ENCODE assay signal across 1 cellular context in the genomic region with DNA sequence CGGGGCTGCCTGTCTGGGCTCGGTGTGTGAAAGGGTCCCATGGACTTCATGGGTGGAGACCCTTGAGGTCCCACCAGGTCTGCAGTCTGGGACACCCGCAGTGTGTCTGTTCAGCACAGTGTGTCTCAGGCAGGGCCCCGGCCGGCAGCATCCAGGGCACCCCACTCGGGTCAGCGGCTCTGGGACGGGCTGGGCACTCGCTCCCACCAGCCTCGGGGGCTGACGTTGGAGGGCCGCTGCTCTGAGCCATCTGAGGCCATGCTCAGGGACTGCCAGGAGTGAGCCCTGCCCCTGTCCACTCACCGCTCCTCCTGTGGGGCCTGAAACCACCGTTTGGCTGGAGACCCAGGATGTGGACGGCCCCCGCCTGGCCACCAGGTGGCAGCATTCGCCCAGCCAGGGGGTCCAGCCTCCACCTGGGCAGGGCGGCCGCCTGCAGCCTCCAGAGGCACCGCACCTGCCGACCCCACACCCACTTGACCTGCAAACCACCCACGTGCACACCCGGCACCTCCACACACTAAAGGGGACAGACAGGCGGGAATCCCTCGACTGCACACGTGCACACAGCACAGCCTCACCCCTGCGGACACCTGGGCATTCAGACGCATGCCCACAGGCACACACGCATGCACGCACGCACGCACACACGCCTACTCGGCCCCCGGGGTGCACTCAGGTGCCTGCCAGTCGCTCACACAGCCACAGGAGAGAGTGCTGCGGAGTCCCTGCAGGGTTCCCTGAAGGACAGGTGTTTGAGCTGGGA.
TF ChIP-seq lines count a peak whose summit lies in the region.

No MANE protein-coding gene starts in this region.

TF ChIP-seq in HEK293, 187 proteins besides CTCF, POLR2A, EP300 and RAD21 (continued from another document and continues in another):
- TF ChIP-seq, protein P1, sequence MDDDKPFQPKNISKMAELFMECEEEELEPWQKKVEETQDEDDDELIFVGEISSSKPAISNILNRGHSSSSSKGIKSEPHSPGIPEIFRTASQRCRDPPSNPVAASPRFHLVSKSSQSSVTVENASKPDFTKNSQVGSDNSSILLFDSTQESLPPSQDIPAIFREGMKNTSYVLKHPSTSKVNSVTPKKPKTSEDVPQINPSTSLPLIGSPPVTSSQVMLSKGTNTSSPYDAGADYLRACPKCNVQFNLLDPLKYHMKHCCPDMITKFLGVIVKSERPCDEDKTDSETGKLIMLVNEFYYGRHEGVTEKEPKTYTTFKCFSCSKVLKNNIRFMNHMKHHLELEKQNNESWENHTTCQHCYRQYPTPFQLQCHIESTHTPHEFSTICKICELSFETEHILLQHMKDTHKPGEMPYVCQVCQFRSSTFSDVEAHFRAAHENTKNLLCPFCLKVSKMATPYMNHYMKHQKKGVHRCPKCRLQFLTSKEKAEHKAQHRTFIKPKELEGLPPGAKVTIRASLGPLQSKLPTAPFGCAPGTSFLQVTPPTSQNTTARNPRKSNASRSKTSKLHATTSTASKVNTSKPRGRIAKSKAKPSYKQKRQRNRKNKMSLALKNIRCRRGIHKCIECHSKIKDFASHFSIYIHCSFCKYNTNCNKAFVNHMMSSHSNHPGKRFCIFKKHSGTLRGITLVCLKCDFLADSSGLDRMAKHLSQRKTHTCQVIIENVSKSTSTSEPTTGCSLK (tag by site-specific recombination; IDR thresholded peaks at IDR 0.05), result no peak
- peak; percentile 89; the same call in 1 of the 2 replicates for TF ChIP-seq ZBTB7A (tag by site-specific recombination; IDR thresholded peaks at IDR 0.05; ENCODE audit: low read depth)
- no peak for TF ChIP-seq ZNF354C (tag by site-specific recombination; IDR thresholded peaks at IDR 0.05; ENCODE audit: borderline replicate concordance, low read depth)
- TF ChIP-seq ZNF423 (tag by site-specific recombination; IDR thresholded peaks at IDR 0.05), result no peak
- no peak for TF ChIP-seq ZNF23 (tag by site-specific recombination; IDR thresholded peaks at IDR 0.05; ENCODE audit: borderline replicate concordance)
- TF ChIP-seq, protein P2, sequence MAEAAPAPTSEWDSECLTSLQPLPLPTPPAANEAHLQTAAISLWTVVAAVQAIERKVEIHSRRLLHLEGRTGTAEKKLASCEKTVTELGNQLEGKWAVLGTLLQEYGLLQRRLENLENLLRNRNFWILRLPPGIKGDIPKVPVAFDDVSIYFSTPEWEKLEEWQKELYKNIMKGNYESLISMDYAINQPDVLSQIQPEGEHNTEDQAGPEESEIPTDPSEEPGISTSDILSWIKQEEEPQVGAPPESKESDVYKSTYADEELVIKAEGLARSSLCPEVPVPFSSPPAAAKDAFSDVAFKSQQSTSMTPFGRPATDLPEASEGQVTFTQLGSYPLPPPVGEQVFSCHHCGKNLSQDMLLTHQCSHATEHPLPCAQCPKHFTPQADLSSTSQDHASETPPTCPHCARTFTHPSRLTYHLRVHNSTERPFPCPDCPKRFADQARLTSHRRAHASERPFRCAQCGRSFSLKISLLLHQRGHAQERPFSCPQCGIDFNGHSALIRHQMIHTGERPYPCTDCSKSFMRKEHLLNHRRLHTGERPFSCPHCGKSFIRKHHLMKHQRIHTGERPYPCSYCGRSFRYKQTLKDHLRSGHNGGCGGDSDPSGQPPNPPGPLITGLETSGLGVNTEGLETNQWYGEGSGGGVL (tag by site-specific recombination; IDR thresholded peaks at IDR 0.05), result no peak
- no peak for TF ChIP-seq GFI1B (tag by site-specific recombination; IDR thresholded peaks at IDR 0.05)
- no peak for TF ChIP-seq ZNF610 (tag by site-specific recombination; IDR thresholded peaks at IDR 0.05; ENCODE audit: borderline replicate concordance)
- no peak for TF ChIP-seq ZNF202 (tag by site-specific recombination; IDR thresholded peaks at IDR 0.05; ENCODE audit: borderline replicate concordance)
- TF ChIP-seq ZEB2 (tag by site-specific recombination; IDR thresholded peaks at IDR 0.05), result peak; percentile 90
- no peak for TF ChIP-seq ZNF544 (tag by site-specific recombination; IDR thresholded peaks at IDR 0.05)
- TF ChIP-seq ZNF658 (tag by site-specific recombination; IDR thresholded peaks at IDR 0.05), result no peak
- peak; percentile 58 for TF ChIP-seq ZXDB (tag by site-specific recombination; IDR thresholded peaks at IDR 0.05)
- TF ChIP-seq KLF1 (tag by site-specific recombination; IDR thresholded peaks at IDR 0.05), result peak; percentile 61
- peak; percentile 63; the same call in 1 of the 2 replicates for TF ChIP-seq ZNF239 (tag by site-specific recombination; IDR thresholded peaks at IDR 0.05)
- TF ChIP-seq, protein P3, sequence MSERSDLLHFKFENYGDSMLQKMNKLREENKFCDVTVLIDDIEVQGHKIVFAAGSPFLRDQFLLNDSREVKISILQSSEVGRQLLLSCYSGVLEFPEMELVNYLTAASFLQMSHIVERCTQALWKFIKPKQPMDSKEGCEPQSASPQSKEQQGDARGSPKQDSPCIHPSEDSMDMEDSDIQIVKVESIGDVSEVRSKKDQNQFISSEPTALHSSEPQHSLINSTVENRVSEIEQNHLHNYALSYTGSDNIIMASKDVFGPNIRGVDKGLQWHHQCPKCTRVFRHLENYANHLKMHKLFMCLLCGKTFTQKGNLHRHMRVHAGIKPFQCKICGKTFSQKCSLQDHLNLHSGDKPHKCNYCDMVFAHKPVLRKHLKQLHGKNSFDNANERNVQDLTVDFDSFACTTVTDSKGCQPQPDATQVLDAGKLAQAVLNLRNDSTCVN (tag by site-specific recombination; optimal IDR thresholded peaks at IDR 0.05), result peak; percentile 21
- TF ChIP-seq ZNF16 (tag by site-specific recombination; IDR thresholded peaks at IDR 0.05; ENCODE audit: low read depth), result no peak
- TF ChIP-seq ZBTB48 (tag by site-specific recombination; IDR thresholded peaks at IDR 0.05), result peak; percentile 46; the same call in 1 of the 2 replicates
- TF ChIP-seq, protein P4, sequence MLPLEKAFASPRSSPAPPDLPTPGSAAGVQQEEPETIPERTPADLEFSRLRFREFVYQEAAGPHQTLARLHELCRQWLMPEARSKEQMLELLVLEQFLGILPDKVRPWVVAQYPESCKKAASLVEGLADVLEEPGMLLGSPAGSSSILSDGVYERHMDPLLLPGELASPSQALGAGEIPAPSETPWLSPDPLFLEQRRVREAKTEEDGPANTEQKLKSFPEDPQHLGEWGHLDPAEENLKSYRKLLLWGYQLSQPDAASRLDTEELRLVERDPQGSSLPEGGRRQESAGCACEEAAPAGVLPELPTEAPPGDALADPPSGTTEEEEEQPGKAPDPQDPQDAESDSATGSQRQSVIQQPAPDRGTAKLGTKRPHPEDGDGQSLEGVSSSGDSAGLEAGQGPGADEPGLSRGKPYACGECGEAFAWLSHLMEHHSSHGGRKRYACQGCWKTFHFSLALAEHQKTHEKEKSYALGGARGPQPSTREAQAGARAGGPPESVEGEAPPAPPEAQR (tag by site-specific recombination; IDR thresholded peaks at IDR 0.05), result 0 out of 2 replicates have a peak, but pooled peaks have one; percentile 27
- TF ChIP-seq ZNF394 (tag by site-specific recombination; IDR thresholded peaks at IDR 0.05; ENCODE audit: borderline replicate concordance), result no peak; the same call in 1 of the 2 replicates
- TF ChIP-seq, protein P5, sequence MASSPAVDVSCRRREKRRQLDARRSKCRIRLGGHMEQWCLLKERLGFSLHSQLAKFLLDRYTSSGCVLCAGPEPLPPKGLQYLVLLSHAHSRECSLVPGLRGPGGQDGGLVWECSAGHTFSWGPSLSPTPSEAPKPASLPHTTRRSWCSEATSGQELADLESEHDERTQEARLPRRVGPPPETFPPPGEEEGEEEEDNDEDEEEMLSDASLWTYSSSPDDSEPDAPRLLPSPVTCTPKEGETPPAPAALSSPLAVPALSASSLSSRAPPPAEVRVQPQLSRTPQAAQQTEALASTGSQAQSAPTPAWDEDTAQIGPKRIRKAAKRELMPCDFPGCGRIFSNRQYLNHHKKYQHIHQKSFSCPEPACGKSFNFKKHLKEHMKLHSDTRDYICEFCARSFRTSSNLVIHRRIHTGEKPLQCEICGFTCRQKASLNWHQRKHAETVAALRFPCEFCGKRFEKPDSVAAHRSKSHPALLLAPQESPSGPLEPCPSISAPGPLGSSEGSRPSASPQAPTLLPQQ (tag by site-specific recombination; IDR thresholded peaks at IDR 0.05), result peak; percentile 68
- TF ChIP-seq, protein P6, sequence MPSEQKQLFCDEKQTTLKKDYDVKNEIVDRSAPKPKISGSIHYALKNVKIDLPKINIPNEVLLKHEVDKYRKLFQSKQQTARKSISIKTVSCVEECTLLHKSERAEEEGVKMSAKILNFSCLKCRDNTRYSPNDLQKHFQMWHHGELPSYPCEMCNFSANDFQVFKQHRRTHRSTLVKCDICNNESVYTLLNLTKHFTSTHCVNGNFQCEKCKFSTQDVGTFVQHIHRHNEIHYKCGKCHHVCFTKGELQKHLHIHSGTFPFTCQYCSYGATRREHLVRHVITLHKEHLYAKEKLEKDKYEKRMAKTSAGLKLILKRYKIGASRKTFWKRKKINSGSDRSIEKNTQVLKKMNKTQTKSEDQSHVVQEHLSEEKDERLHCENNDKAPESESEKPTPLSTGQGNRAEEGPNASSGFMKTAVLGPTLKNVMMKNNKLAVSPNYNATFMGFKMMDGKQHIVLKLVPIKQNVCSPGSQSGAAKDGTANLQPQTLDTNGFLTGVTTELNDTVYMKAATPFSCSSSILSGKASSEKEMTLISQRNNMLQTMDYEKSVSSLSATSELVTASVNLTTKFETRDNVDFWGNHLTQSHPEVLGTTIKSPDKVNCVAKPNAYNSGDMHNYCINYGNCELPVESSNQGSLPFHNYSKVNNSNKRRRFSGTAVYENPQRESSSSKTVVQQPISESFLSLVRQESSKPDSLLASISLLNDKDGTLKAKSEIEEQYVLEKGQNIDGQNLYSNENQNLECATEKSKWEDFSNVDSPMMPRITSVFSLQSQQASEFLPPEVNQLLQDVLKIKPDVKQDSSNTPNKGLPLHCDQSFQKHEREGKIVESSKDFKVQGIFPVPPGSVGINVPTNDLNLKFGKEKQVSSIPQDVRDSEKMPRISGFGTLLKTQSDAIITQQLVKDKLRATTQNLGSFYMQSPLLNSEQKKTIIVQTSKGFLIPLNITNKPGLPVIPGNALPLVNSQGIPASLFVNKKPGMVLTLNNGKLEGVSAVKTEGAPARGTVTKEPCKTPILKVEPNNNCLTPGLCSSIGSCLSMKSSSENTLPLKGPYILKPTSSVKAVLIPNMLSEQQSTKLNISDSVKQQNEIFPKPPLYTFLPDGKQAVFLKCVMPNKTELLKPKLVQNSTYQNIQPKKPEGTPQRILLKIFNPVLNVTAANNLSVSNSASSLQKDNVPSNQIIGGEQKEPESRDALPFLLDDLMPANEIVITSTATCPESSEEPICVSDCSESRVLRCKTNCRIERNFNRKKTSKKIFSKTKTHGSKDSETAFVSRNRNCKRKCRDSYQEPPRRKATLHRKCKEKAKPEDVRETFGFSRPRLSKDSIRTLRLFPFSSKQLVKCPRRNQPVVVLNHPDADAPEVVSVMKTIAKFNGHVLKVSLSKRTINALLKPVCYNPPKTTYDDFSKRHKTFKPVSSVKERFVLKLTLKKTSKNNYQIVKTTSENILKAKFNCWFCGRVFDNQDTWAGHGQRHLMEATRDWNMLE (tag by site-specific recombination; conservative IDR thresholded peaks at IDR 0.05; ENCODE audit: low read depth), result no peak
- TF ChIP-seq OVOL3 (tag by site-specific recombination; IDR thresholded peaks at IDR 0.05), result no peak
- no peak for TF ChIP-seq ZNF416 (tag by site-specific recombination; IDR thresholded peaks at IDR 0.05)
- TF ChIP-seq ZNF571 (tag by site-specific recombination; IDR thresholded peaks at IDR 0.05), result no peak
- no peak for TF ChIP-seq ZNF621 (tag by site-specific recombination; IDR thresholded peaks at IDR 0.05)
- TF ChIP-seq SALL2 (tag by site-specific recombination; IDR thresholded peaks at IDR 0.05; ENCODE audit: borderline replicate concordance), result no peak
- TF ChIP-seq ZNF112 (tag by site-specific recombination; IDR thresholded peaks at IDR 0.05), result no peak
- TF ChIP-seq ZNF707 (tag by site-specific recombination; IDR thresholded peaks at IDR 0.05), result no peak
- TF ChIP-seq KLF8 (tag by site-specific recombination; IDR thresholded peaks at IDR 0.05), result peak; percentile 82; the same call in 1 of the 2 replicates
- TF ChIP-seq, protein P7, sequence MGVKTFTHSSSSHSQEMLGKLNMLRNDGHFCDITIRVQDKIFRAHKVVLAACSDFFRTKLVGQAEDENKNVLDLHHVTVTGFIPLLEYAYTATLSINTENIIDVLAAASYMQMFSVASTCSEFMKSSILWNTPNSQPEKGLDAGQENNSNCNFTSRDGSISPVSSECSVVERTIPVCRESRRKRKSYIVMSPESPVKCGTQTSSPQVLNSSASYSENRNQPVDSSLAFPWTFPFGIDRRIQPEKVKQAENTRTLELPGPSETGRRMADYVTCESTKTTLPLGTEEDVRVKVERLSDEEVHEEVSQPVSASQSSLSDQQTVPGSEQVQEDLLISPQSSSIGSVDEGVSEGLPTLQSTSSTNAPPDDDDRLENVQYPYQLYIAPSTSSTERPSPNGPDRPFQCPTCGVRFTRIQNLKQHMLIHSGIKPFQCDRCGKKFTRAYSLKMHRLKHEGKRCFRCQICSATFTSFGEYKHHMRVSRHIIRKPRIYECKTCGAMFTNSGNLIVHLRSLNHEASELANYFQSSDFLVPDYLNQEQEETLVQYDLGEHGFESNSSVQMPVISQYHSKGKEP (tag by site-specific recombination; IDR thresholded peaks at IDR 0.05), result 0 out of 2 replicates have a peak, but pooled peaks have one; percentile 38
- no peak for TF ChIP-seq ZNF670 (tag by site-specific recombination; IDR thresholded peaks at IDR 0.05; ENCODE audit: low read depth)
- TF ChIP-seq, protein P8, sequence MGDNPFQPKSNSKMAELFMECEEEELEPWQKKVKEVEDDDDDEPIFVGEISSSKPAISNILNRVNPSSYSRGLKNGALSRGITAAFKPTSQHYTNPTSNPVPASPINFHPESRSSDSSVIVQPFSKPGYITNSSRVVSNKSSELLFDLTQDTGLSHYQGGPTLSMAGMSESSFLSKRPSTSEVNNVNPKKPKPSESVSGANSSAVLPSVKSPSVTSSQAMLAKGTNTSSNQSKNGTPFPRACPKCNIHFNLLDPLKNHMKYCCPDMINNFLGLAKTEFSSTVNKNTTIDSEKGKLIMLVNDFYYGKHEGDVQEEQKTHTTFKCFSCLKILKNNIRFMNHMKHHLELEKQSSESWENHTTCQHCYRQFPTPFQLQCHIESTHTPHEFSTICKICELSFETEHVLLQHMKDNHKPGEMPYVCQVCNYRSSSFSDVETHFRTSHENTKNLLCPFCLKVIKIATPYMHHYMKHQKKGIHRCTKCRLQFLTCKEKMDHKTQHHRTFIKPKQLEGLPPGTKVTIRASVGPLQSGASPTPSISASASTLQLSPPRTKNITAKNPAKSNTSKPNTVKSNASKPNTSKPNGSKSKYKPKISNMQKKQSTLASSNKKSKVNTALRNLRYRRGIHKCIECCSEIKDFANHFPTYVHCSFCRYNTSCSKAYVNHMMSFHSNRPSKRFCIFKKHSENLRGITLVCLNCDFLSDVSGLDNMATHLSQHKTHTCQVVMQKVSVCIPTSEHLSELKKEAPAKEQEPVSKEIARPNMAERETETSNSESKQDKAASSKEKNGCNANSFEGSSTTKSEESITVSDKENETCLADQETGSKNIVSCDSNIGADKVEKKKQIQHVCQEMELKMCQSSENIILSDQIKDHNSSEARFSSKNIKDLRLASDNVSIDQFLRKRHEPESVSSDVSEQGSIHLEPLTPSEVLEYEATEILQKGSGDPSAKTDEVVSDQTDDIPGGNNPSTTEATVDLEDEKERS (tag by site-specific recombination; IDR thresholded peaks at IDR 0.05), result no peak
- no peak for TF ChIP-seq MZF1 (tag by site-specific recombination; IDR thresholded peaks at IDR 0.05; ENCODE audit: borderline replicate concordance)
- TF ChIP-seq ZNF629 (tag by site-specific recombination; IDR thresholded peaks at IDR 0.05), result no peak
